ENCODE assay signal across 10 cellular contexts in the genomic region with DNA sequence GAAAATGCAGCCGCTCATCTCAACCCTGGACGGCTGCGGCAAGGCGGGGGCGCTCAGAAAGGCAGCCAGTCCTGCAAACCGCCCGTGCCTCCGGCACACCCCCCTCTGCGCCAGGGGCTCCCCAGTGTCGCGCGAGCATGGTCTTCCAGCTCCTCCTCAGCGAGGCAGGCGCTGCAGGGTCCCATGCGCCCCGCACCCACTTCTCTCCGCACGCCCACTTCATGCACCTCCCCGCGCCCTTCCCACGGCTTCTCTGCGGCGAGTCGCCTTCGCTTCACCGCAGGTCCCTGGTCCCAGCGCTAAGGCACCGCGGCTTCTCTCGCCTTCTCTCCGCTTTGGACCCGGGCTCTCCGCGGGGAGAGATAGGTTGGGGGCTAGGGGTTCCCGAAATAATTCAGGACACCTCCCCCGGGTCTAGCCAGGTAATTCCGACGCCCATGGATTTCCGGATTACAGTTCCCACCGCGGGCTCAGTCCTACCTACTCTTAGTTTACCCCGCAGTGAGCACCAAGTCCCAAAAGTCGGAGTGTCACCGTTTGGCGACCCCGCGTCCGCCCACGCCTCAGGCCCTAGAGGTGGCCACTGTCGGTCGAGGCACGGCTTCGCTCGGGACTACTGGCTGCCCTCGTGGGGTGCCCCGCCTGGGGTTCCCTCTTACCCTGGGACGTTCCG.
A peak's percentile ranks its signal among the peaks of the same experiment; 100 is the strongest.
DNase-seq lines count a peak whose midpoint lies in the region; ATAC-seq and TF ChIP-seq lines count a peak whose summit lies in the region.
"Had no signal": no experiment of that assay in that cellular context is flagged by ENCODE, and none has a peak within 500 bp of the region (broad histone marks: within the 10 kb centered on the region; RNA-seq: fewer than 3 reads in every experiment).

No MANE protein-coding gene starts in this region.

- H3K4me3 Mint-ChIP-seq in effector memory CD8-positive, alpha-beta T cell, result peak overlapping the region; percentile 81 to 83
- H3K4me3 Mint-ChIP-seq in natural killer cell, result peak overlapping the region; percentile 74

- TF ChIP-seq CTCF in right atrium auricular region (IDR thresholded peaks at IDR 0.05) (no peak), natural killer cell (IDR thresholded peaks at IDR 0.05) (no peak), vagina (IDR thresholded peaks at IDR 0.05) (no peak)

- peak overlapping the region in 1 of 2 donors; percentile 35 for H3K27ac Mint-ChIP-seq in effector memory CD8-positive, alpha-beta T cell
- no peak overlapping the region for H3K27ac Mint-ChIP-seq in natural killer cell

- no peak for DNase-seq in Right ventricle myocardium superior
- no peak for DNase-seq in right atrium auricular region (ENCODE audit: low spot score)
- no peak for DNase-seq in effector memory CD8-positive, alpha-beta T cell
- DNase-seq in natural killer cell, result no peak
- DNase-seq in vagina (ENCODE audit: extremely low spot score in 2 of 2), result no peak
- DNase-seq in RPMI8226, result no peak
- no peak for DNase-seq in COLO829 (ENCODE audit: low spot score)
- DNase-seq: DND-41, Kasumi-1 had no signal

- H3K36me3 Mint-ChIP-seq in effector memory CD8-positive, alpha-beta T cell (ENCODE audit: insufficient read depth), result no peaks in the 10 kb centered on the region
- H3K36me3 Mint-ChIP-seq in natural killer cell, result no peaks in the 10 kb centered on the region

- peaks cover 20 to 21% of the 10 kb centered on the region in 2 donors for H3K4me1 Mint-ChIP-seq in effector memory CD8-positive, alpha-beta T cell (ENCODE audit: low read depth in 2 of 2)
- peaks cover 11 to 51% of the 10 kb centered on the region in 2 donors for H3K4me1 Mint-ChIP-seq in natural killer cell

- H3K4me1 ChIP-seq in right atrium auricular region (peaks cover 0 to 23% of the 10 kb centered on the region in 2 donors), vagina (peaks cover 26% of the 10 kb centered on the region)

- H3K4me3 ChIP-seq in right atrium auricular region (peak overlapping the region in 1 of 2 donors; percentile 44), vagina (peak overlapping the region; percentile 31 to 42)

- peaks cover 84 to 98% of the 10 kb centered on the region in 2 donors for H3K27me3 Mint-ChIP-seq in effector memory CD8-positive, alpha-beta T cell
- H3K27me3 Mint-ChIP-seq in natural killer cell (ENCODE audit: low read depth in 2 of 2), result peaks cover 66 to 68% of the 10 kb centered on the region in 2 donors

- peak; percentile 18 for ATAC-seq in Right ventricle myocardium superior (ENCODE audit: poor library complexity)
- ATAC-seq in effector memory CD8-positive, alpha-beta T cell (replicated peaks), result peak; percentile 42
- peak in 2 of 3 donors; percentile 36 to 52 for ATAC-seq in natural killer cell
- ATAC-seq in HG03432 (IDR thresholded peaks at IDR 0.05; ENCODE audit: unreplicated experiment), result no peak

- no peaks in the 10 kb centered on the region for H3K9me3 Mint-ChIP-seq in effector memory CD8-positive, alpha-beta T cell
- H3K9me3 Mint-ChIP-seq in natural killer cell, result no peaks in the 10 kb centered on the region

- H3K27ac ChIP-seq in right atrium auricular region, result no peak overlapping the region
- H3K27ac ChIP-seq in vagina, result no peak overlapping the region

- TF ChIP-seq POLR2A in vagina (IDR thresholded peaks at IDR 0.05), result no peak

- intact Hi-C loops in Right ventricle myocardium superior (cut with DNase I), result no loop called here
- intact Hi-C loops in natural killer cell (cut with micrococcal nuclease), result no loop called here
- intact Hi-C loops in vagina (cut with DNase I), result no loop called here

- H3K27me3 ChIP-seq in right atrium auricular region (peaks cover 10 to 11% of the 10 kb centered on the region in 2 donors), vagina (peaks cover 4% of the 10 kb centered on the region)

- H3K9me3 ChIP-seq in right atrium auricular region (no peaks in the 10 kb centered on the region), vagina (no peaks in the 10 kb centered on the region)

- H3K36me3 ChIP-seq in right atrium auricular region (no peaks in the 10 kb centered on the region), vagina (no peaks in the 10 kb centered on the region)
